Comparison of ENCODE assay signal across 1 cellular context in the genomic region with DNA sequence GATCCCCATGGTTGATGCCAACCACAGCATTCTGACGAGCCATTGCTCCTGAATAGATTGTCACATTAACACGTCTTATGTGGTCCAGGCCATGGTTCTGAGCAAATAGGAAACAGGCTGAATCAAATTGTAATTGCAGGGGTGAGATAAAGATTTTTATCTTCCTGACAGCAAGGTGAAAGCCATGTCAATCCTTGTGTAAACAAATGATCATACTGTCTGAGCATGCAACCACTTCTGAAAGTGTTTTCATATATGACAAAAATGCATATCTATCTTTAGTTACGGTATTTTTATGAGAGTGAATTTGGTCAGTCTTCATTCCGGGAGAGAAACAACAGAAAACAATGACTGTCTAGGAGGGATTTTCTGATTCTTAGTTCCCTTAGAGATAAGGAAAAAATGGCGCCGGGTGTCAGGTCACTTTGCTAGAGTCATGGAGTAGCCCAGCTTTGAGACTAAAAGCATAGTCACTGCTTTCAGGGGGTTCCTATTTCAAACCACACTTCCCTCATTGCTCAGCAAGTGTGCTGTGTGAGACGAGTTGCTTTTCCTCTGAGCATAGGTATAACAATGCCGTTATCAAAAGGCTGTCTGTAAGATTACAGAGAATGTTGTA.
TF ChIP-seq lines count a peak whose summit lies in the region.

No MANE protein-coding gene starts in this region.

TF ChIP-seq in GM23338, 12 proteins besides CTCF, POLR2A, EP300 and RAD21 (continued from another document):
- TF ChIP-seq, protein P1, sequence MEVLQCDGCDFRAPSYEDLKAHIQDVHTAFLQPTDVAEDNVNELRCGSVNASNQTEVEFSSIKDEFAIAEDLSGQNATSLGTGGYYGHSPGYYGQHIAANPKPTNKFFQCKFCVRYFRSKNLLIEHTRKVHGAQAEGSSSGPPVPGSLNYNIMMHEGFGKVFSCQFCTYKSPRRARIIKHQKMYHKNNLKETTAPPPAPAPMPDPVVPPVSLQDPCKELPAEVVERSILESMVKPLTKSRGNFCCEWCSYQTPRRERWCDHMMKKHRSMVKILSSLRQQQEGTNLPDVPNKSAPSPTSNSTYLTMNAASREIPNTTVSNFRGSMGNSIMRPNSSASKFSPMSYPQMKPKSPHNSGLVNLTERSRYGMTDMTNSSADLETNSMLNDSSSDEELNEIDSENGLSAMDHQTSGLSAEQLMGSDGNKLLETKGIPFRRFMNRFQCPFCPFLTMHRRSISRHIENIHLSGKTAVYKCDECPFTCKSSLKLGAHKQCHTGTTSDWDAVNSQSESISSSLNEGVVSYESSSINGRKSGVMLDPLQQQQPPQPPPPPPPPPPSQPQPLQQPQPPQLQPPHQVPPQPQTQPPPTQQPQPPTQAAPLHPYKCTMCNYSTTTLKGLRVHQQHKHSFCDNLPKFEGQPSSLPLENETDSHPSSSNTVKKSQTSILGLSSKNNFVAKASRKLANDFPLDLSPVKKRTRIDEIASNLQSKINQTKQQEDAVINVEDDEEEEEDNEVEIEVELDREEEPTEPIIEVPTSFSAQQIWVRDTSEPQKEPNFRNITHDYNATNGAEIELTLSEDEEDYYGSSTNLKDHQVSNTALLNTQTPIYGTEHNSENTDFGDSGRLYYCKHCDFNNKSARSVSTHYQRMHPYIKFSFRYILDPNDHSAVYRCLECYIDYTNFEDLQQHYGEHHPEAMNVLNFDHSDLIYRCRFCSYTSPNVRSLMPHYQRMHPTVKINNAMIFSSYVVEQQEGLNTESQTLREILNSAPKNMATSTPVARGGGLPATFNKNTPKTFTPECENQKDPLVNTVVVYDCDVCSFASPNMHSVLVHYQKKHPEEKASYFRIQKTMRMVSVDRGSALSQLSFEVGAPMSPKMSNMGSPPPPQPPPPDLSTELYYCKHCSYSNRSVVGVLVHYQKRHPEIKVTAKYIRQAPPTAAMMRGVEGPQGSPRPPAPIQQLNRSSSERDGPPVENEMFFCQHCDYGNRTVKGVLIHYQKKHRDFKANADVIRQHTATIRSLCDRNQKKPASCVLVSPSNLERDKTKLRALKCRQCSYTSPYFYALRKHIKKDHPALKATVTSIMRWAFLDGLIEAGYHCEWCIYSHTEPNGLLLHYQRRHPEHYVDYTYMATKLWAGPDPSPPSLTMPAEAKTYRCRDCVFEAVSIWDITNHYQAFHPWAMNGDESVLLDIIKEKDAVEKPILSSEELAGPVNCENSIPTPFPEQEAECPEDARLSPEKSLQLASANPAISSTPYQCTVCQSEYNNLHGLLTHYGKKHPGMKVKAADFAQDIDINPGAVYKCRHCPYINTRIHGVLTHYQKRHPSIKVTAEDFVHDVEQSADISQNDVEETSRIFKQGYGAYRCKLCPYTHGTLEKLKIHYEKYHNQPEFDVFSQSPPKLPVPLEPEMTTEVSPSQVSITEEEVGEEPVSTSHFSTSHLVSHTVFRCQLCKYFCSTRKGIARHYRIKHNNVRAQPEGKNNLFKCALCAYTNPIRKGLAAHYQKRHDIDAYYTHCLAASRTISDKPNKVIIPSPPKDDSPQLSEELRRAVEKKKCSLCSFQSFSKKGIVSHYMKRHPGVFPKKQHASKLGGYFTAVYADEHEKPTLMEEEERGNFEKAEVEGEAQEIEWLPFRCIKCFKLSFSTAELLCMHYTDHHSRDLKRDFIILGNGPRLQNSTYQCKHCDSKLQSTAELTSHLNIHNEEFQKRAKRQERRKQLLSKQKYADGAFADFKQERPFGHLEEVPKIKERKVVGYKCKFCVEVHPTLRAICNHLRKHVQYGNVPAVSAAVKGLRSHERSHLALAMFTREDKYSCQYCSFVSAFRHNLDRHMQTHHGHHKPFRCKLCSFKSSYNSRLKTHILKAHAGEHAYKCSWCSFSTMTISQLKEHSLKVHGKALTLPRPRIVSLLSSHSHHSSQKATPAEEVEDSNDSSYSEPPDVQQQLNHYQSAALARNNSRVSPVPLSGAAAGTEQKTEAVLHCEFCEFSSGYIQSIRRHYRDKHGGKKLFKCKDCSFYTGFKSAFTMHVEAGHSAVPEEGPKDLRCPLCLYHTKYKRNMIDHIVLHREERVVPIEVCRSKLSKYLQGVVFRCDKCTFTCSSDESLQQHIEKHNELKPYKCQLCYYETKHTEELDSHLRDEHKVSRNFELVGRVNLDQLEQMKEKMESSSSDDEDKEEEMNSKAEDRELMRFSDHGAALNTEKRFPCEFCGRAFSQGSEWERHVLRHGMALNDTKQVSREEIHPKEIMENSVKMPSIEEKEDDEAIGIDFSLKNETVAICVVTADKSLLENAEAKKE (CRISPR knock-in tag; IDR thresholded peaks at IDR 0.05) = no peak
- no peak for TF ChIP-seq ZNF331 (CRISPR knock-in tag; IDR thresholded peaks at IDR 0.05; ENCODE audit: low read depth)
